In the genomic region with DNA sequence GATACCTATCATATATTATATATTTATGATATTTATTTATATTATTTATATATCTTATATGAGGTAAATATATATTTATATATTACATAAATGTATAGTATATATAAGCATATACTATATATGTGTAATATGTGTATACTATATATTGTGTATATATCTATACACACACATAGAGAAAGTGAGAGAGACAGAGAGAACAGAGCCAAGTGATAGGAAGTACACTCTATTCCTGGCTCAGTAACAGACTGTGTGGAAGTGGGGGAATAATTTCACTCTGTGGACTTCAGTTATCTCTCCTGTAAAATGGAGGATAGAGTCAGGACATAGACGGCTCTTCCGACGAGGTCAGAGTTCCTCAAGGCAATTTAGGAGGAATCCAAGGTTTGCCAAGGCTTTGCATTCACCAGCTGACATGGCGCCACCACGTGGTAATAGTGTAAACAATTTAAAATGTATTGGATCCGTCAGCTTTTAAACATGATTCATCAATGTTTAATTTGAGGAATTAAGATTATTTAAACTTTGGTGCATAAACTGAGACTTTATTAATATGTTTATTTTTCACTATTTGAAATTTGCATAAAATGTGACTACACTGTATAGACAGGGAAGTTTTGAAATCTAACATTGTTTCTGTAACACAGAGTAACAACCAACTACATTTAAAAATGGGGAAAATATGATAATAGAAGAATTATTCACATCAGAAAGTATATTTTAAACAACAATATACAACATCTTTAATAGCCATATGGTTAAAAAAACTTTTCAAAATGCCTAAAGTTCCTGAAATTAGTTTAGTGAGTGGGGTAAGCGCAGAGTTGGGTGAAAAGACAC, we compare ENCODE assay signal across 1 cellular context.
TF ChIP-seq lines count a peak whose summit lies in the region.

No MANE protein-coding gene starts in this region.

TF ChIP-seq in A549, 52 proteins besides CTCF, POLR2A, EP300 and RAD21 (continued from another document):
- TF ChIP-seq, protein P1, sequence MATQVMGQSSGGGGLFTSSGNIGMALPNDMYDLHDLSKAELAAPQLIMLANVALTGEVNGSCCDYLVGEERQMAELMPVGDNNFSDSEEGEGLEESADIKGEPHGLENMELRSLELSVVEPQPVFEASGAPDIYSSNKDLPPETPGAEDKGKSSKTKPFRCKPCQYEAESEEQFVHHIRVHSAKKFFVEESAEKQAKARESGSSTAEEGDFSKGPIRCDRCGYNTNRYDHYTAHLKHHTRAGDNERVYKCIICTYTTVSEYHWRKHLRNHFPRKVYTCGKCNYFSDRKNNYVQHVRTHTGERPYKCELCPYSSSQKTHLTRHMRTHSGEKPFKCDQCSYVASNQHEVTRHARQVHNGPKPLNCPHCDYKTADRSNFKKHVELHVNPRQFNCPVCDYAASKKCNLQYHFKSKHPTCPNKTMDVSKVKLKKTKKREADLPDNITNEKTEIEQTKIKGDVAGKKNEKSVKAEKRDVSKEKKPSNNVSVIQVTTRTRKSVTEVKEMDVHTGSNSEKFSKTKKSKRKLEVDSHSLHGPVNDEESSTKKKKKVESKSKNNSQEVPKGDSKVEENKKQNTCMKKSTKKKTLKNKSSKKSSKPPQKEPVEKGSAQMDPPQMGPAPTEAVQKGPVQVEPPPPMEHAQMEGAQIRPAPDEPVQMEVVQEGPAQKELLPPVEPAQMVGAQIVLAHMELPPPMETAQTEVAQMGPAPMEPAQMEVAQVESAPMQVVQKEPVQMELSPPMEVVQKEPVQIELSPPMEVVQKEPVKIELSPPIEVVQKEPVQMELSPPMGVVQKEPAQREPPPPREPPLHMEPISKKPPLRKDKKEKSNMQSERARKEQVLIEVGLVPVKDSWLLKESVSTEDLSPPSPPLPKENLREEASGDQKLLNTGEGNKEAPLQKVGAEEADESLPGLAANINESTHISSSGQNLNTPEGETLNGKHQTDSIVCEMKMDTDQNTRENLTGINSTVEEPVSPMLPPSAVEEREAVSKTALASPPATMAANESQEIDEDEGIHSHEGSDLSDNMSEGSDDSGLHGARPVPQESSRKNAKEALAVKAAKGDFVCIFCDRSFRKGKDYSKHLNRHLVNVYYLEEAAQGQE (IDR thresholded peaks at IDR 0.05): no peak
- TF ChIP-seq KDM1A (IDR thresholded peaks at IDR 0.05; ENCODE audit: low read depth) (no peak), CBX2 (IDR thresholded peaks at IDR 0.05; ENCODE audit: borderline replicate concordance, low read depth) (no peak)
